In the genomic region with DNA sequence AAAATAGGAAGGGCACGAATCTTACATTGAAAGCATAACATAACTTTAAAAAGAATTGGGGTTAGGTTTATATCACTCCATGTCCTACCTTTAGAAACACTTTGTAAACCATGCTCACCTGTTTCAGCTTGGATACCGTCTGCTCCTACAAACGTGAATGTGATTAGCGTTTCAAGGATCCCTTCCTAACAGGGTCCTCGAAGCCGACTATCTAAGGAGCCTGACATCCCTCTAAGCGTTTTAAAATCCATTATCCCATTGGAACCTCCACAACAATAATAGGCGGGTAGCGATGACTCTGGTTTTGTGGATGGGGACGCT, we compare ENCODE assay signal across 11 cellular contexts. TPM values are rescaled to one million over a fixed set of nuclear protein-coding genes. Genes with fewer than 3 reads are reported as not detected.
DNase-seq lines count a peak whose midpoint lies in the region; ATAC-seq, FAIRE-seq and TF ChIP-seq lines count a peak whose summit lies in the region.
"Had no signal": no experiment of that assay in that cellular context is flagged by ENCODE, and none has a peak within 500 bp of the region (broad histone marks: within the 10 kb centered on the region; RNA-seq: fewer than 3 reads in every experiment).

No MANE protein-coding gene starts in this region.

- H3K27me3 ChIP-seq in HUES6 (ENCODE audit: control insufficient read depth, insufficient read depth, low read length), result peaks cover 48% of the 10 kb centered on the region
- H3K27me3 ChIP-seq in bronchial epithelial cell (ENCODE audit: control insufficient read depth, insufficient read depth, low read length), result peaks cover 8% of the 10 kb centered on the region
- H3K27me3 ChIP-seq in left lung, result peaks cover 32 to 62% of the 10 kb centered on the region in 2 donors
- H3K27me3 ChIP-seq in stomach, result peaks cover 6 to 37% (median 28%) of the 10 kb centered on the region in 3 donors

- no peak overlapping the region for H3K27ac Mint-ChIP-seq in stimulated activated effector memory CD8-positive, alpha-beta T cell treated with anti-CD3 and anti-CD28 coated beads, Interleukin-12 subunit alpha, Interleukin-12 subunit beta, amount 100 ng/mL, for 72 hours
- no peak overlapping the region for H3K27ac Mint-ChIP-seq in CD14-positive monocyte

- no peak for ATAC-seq in left lung
- no peak for ATAC-seq in stimulated activated effector memory CD8-positive, alpha-beta T cell treated with anti-CD3 and anti-CD28 coated beads, Interleukin-12 subunit alpha, Interleukin-12 subunit beta, amount 100 ng/mL, for 72 hours
- no peak for ATAC-seq in HG03039 (IDR thresholded peaks at IDR 0.05; ENCODE audit: unreplicated experiment)
- ATAC-seq in left colon, result no peak

- H3K4me1 ChIP-seq in HUES6 (ENCODE audit: control insufficient read depth, insufficient read depth, low read length), result peaks cover 30% of the 10 kb centered on the region
- H3K4me1 ChIP-seq in left lung, result peaks cover 0 to 9% of the 10 kb centered on the region in 2 donors
- peaks cover 0 to 24% (median 16%) of the 10 kb centered on the region in 4 donors for H3K4me1 ChIP-seq in stomach

- H3K9me3 ChIP-seq in HUES6 (ENCODE audit: control insufficient read depth, insufficient read depth, low read depth, low read length) (no peaks in the 10 kb centered on the region), left lung (no peaks in the 10 kb centered on the region), stomach (no peaks in the 10 kb centered on the region)
- H3K9me3 ChIP-seq: SJSA1 had no signal

- DNase-seq in bronchial epithelial cell (ENCODE audit: low read depth) (no peak), left lung (no peak), stomach (no peak), CD14-positive monocyte (ENCODE audit: low spot score) (no peak), left colon (no peak)
- no peak for DNase-seq in stimulated activated effector memory CD8-positive, alpha-beta T cell treated with anti-CD3 and anti-CD28 coated beads, Interleukin-12 subunit alpha, Interleukin-12 subunit beta, amount 100 ng/mL, for 72 hours (ENCODE audit: low spot score in 2 of 2)
- DNase-seq: NCI-H1092 had no signal

- no peak for TF ChIP-seq CTCF in bronchial epithelial cell (IDR thresholded peaks at IDR 0.05; ENCODE audit: insufficient read depth, low read length, severe bottlenecking)
- TF ChIP-seq CTCF in left lung (IDR thresholded peaks at IDR 0.05), result no peak
- TF ChIP-seq CTCF in stomach (IDR thresholded peaks at IDR 0.05), result no peak
- TF ChIP-seq CTCF in CD14-positive monocyte (IDR thresholded peaks at IDR 0.05), result no peak

- H3K27me3 Mint-ChIP-seq in CD14-positive monocyte (ENCODE audit: low read depth in 3 of 3), result peaks cover 57 to 77% (median 64%) of the 10 kb centered on the region in 3 donors

- no peaks in the 10 kb centered on the region for H3K9me3 Mint-ChIP-seq in stimulated activated effector memory CD8-positive, alpha-beta T cell treated with anti-CD3 and anti-CD28 coated beads, Interleukin-12 subunit alpha, Interleukin-12 subunit beta, amount 100 ng/mL, for 72 hours
- peaks cover 0 to 6% (median 4%) of the 10 kb centered on the region in 7 donors for H3K9me3 Mint-ChIP-seq in CD14-positive monocyte

- intact Hi-C loops in left lung (cut with DNase I), result no loop called here
- intact Hi-C loops in stomach (cut with DNase I; ENCODE audit: low total_unique reads), result no loop called here
- intact Hi-C loops in CD14-positive monocyte (cut with micrococcal nuclease), result no loop called here
- intact Hi-C loops in left colon (cut with DNase I, micrococcal nuclease), result no loop called here

- FAIRE-seq in bronchial epithelial cell (lab: Jason Lieb, UNC), result no peak

- no peaks in the 10 kb centered on the region for H3K4me1 Mint-ChIP-seq in stimulated activated effector memory CD8-positive, alpha-beta T cell treated with anti-CD3 and anti-CD28 coated beads, Interleukin-12 subunit alpha, Interleukin-12 subunit beta, amount 100 ng/mL, for 72 hours
- H3K4me1 Mint-ChIP-seq in CD14-positive monocyte, result peaks cover 12% of the 10 kb centered on the region

- H3K9ac ChIP-seq in HUES6 (ENCODE audit: low read length), result peak overlapping the region; percentile 51

- H3K27ac ChIP-seq in HUES6 (ENCODE audit: low read depth, low read length), result no peak overlapping the region
- peak overlapping the region; percentile 73 to 81 for H3K27ac ChIP-seq in left lung
- H3K27ac ChIP-seq in stomach, result peak overlapping the region; percentile 34 to 85 (median 76)
- H3K27ac ChIP-seq: epithelial cell of prostate, SJSA1 had no signal

- no peak overlapping the region for H3K4me3 Mint-ChIP-seq in stimulated activated effector memory CD8-positive, alpha-beta T cell treated with anti-CD3 and anti-CD28 coated beads, Interleukin-12 subunit alpha, Interleukin-12 subunit beta, amount 100 ng/mL, for 72 hours
- peak overlapping the region in 1 of 2 donors; percentile 92 for H3K4me3 Mint-ChIP-seq in CD14-positive monocyte

- H3K4me3 ChIP-seq in HUES6 (ENCODE audit: low read depth, low read length), result peak overlapping the region; percentile 79
- H3K4me3 ChIP-seq in bronchial epithelial cell (ENCODE audit: low read depth, low read length), result peak overlapping the region; percentile 44
- peak overlapping the region; percentile 40 to 55 for H3K4me3 ChIP-seq in left lung
- peak overlapping the region; percentile 48 to 58 (median 52) for H3K4me3 ChIP-seq in stomach

- TF ChIP-seq POLR2A in stomach (IDR thresholded peaks at IDR 0.05), result no peak

- whole genome bisulfite sequencing in stomach, 5 donors, result 17 to 30% (median 21%) methylated on average over 10 of the region's 10 CpGs

- no peaks in the 10 kb centered on the region for H3K36me3 Mint-ChIP-seq in stimulated activated effector memory CD8-positive, alpha-beta T cell treated with anti-CD3 and anti-CD28 coated beads, Interleukin-12 subunit alpha, Interleukin-12 subunit beta, amount 100 ng/mL, for 72 hours
- H3K36me3 Mint-ChIP-seq in CD14-positive monocyte, result peaks cover 0 to 7% of the 10 kb centered on the region in 2 donors

- no peaks in the 10 kb centered on the region for H3K36me3 ChIP-seq in HUES6 (ENCODE audit: control insufficient read depth, insufficient read depth, low read length)
- no peaks in the 10 kb centered on the region for H3K36me3 ChIP-seq in bronchial epithelial cell (ENCODE audit: control insufficient read depth, insufficient read depth, low read length)
- no peaks in the 10 kb centered on the region for H3K36me3 ChIP-seq in left lung
- H3K36me3 ChIP-seq in stomach, result no peaks in the 10 kb centered on the region
- H3K36me3 ChIP-seq: SJSA1 had no signal

- no peak for TF ChIP-seq EP300 in stomach (IDR thresholded peaks at IDR 0.05)

RNA-seq across cellular contexts. Expression of a gene that starts 1.0 kb away (rescaled TPM):
- 0.26 and 1.3 TPM in 2 replicates for total RNA-seq in bronchial epithelial cell
- 10 to 100 TPM; 24.2 to 36.2 TPM for total RNA-seq in left lung
- 10 to 100 TPM in 3 of 5 donors, 1 to 10 TPM in 2; 7.0 to 64.4 (median 12.6) TPM for total RNA-seq in stomach
- under 1 TPM; 0.43 to 0.92 (median 0.87) TPM for polyA plus RNA-seq in stomach
- polyA plus RNA-seq in CD14-positive monocyte, result not detected
- total RNA-seq in left colon, result 10 to 100 TPM in 1 of 2 donors, 1 to 10 TPM in 1; 6.5 to 16.9 TPM
- total RNA-seq: SJSA1 had no signal
